10 cellular contexts compared by ENCODE assay signal in the genomic region with DNA sequence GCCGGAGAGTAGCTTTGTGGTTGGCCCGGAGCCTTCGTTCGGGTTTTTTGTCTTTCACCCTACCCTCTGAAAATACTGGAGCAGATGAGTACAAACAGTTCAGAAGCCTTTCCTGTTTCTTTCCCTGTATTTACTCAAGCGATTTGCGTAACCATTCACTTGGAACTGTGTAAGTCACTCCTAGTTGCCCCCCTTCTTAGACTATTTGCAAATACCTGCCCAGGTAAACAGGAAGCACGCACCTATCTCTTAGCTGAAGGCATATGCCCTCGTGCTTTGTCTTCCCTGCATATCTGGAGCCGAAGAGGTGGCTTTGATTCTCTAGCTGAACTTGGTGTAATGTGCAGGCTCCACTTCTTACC. TPM values are rescaled to one million over a fixed set of nuclear protein-coding genes. Genes with fewer than 3 reads are reported as not detected.
DNase-seq lines count a peak whose midpoint lies in the region; FAIRE-seq and TF ChIP-seq lines count a peak whose summit lies in the region.
"Had no signal": no experiment of that assay in that cellular context is flagged by ENCODE, and none has a peak within 500 bp of the region (broad histone marks: within the 10 kb centered on the region; RNA-seq: fewer than 3 reads in every experiment).

No MANE protein-coding gene starts in this region.

- peak overlapping the region; percentile 86 for H3K4me3 ChIP-seq in WERI-Rb-1 (ENCODE audit: low read depth, low read length)
- peak overlapping the region; percentile 84 for H3K4me3 ChIP-seq in iPS-20b (ENCODE audit: low read length)
- H3K4me3 ChIP-seq in skeletal muscle satellite cell (ENCODE audit: low read length) = peak overlapping the region; percentile 83

- H3K36me3 ChIP-seq in WERI-Rb-1 = peaks cover 6% of the 10 kb centered on the region
- H3K36me3 ChIP-seq in iPS-20b (ENCODE audit: insufficient read depth, low read depth, low read length) = no peaks in the 10 kb centered on the region
- no peaks in the 10 kb centered on the region for H3K36me3 ChIP-seq in skeletal muscle satellite cell (ENCODE audit: insufficient read depth, low read length)

- in situ Hi-C loops in ACHN (cut with HindIII; ENCODE audit: low pct_ligation_motif_present, low pct_unique_long_range_greater_than_20kb, low sequenced_read_pairs) = no loop called here

- H3K27ac ChIP-seq in WERI-Rb-1 (peak overlapping the region; percentile 76), iPS-20b (ENCODE audit: low read length) (no peak overlapping the region)

- peak overlapping the region; percentile 96 for H3K4me2 ChIP-seq in skeletal muscle satellite cell (ENCODE audit: low read length)

- no peak for TF ChIP-seq CTCF in WERI-Rb-1 (IDR thresholded peaks at IDR 0.05; ENCODE audit: low read depth, low read length)

- H3K27me3 ChIP-seq in WERI-Rb-1 (ENCODE audit: insufficient read depth, low read depth, severe bottlenecking) = no peaks in the 10 kb centered on the region
- H3K27me3 ChIP-seq in iPS-20b (ENCODE audit: insufficient read depth, low read length) = peaks cover 50% of the 10 kb centered on the region
- H3K27me3 ChIP-seq in skeletal muscle satellite cell (ENCODE audit: control insufficient read depth, insufficient read depth, low read length) = peaks cover 27% of the 10 kb centered on the region

- peak; percentile 16 for DNase-seq in NCI-H2107 treated with DMSO at 0.1 percent for 48 hours (lab: John Stamatoyannopoulos, UW; ENCODE audit: unreplicated experiment)
- DNase-seq in NCI-H2107 (lab: John Stamatoyannopoulos, UW) = no peak
- DNase-seq in WERI-Rb-1 = no peak
- no peak for DNase-seq in RCC 7860 (ENCODE audit: low spot score)
- no peak for DNase-seq in ACHN
- no peak for DNase-seq in OCI-M1 (lab: John Stamatoyannopoulos, UW)
- DNase-seq: NCI-H187 treated with DMSO at 0.1 percent for 48 hours had no signal

- H3K9me3 ChIP-seq in WERI-Rb-1 (ENCODE audit: severe bottlenecking) (no peaks in the 10 kb centered on the region), iPS-20b (ENCODE audit: insufficient read depth, low read depth, low read length) (no peaks in the 10 kb centered on the region), skeletal muscle satellite cell (replicated peaks; ENCODE audit: low read length) (no peaks in the 10 kb centered on the region)

- H3K4me1 ChIP-seq in iPS-20b (ENCODE audit: insufficient read depth, low read length) = peaks cover 11% of the 10 kb centered on the region; the same call in 1 of the 2 replicates
- peaks cover 17% of the 10 kb centered on the region for H3K4me1 ChIP-seq in skeletal muscle satellite cell (ENCODE audit: control insufficient read depth, insufficient read depth, low read length)

- H3K9ac ChIP-seq in iPS-20b (ENCODE audit: low read depth, low read length) = peak overlapping the region; percentile 76; the same call in 1 of the 2 replicates
- no peak overlapping the region for H3K9ac ChIP-seq in skeletal muscle satellite cell (ENCODE audit: low read depth, low read length)

- FAIRE-seq in RCC 7860 (lab: Jason Lieb, UNC) = no peak
- FAIRE-seq: A204.1 had no signal

RNA-seq across cellular contexts. Expression of a gene that starts 1.4 kb away (rescaled TPM):
- total RNA-seq in skeletal muscle satellite cell (2012; rRNA removed) = 1.5 TPM in 2 replicates
